In genomic region chr17:50719144-50719923, GRCh38 we compare ENCODE assay signal across 1 cellular context.
TF ChIP-seq lines count a peak whose summit lies in the region.

LUC7L3 (plus strand) TSS chr17:50719603; CDS start chr17:50719733, 130 bp downstream.

TF ChIP-seq in HepG2, 621 proteins besides CTCF, POLR2A, EP300 and RAD21 (continued from another document and continues in another):
- TF ChIP-seq CSRNP1 (CRISPR knock-in tag; IDR thresholded peaks at IDR 0.05): peak; percentile 94
- peak; percentile 98 for TF ChIP-seq ZFY (CRISPR knock-in tag; IDR thresholded peaks at IDR 0.05)
- peak; percentile 98 for TF ChIP-seq KMT2A (CRISPR knock-in tag; IDR thresholded peaks at IDR 0.05)
- TF ChIP-seq ZNF24 (IDR thresholded peaks at IDR 0.05): peak; percentile 71; the same call in 1 of the 2 replicates
- no peak for TF ChIP-seq LRRFIP1 (CRISPR knock-in tag; conservative IDR thresholded peaks at IDR 0.05)
- peak; percentile 48; the same call in 1 of the 2 replicates for TF ChIP-seq MIER3 (CRISPR knock-in tag; IDR thresholded peaks at IDR 0.05; ENCODE audit: borderline replicate concordance)
- no peak for TF ChIP-seq FOXA1 (IDR thresholded peaks at IDR 0.05)
- TF ChIP-seq FOXA1 (CRISPR knock-in tag; IDR thresholded peaks at IDR 0.05): peak; percentile 50
- TF ChIP-seq GATAD2A (CRISPR knock-in tag; IDR thresholded peaks at IDR 0.05): peak; percentile 16
- peak; percentile 69 for TF ChIP-seq NKX3-1 (CRISPR knock-in tag; IDR thresholded peaks at IDR 0.05)
- no peak for TF ChIP-seq HMG20A (CRISPR knock-in tag; IDR thresholded peaks at IDR 0.05; ENCODE audit: borderline replicate concordance)
- 0 out of 2 replicates have a peak, but pooled peaks have one; percentile 27 for TF ChIP-seq ZKSCAN5 (CRISPR knock-in tag; IDR thresholded peaks at IDR 0.05)
- TF ChIP-seq ZNF225 (CRISPR knock-in tag; IDR thresholded peaks at IDR 0.05): peak; percentile 93
- TF ChIP-seq ZNF101 (CRISPR knock-in tag; IDR thresholded peaks at IDR 0.05; ENCODE audit: borderline replicate concordance, low read depth): no peak
- TF ChIP-seq TFE3 (CRISPR knock-in tag; IDR thresholded peaks at IDR 0.05): no peak; the same call in none of the 2 replicates
- TF ChIP-seq ZNF891 (CRISPR knock-in tag; IDR thresholded peaks at IDR 0.05): peak; percentile 54; the same call in 1 of the 2 replicates
- TF ChIP-seq ZKSCAN8 (CRISPR knock-in tag; IDR thresholded peaks at IDR 0.05; ENCODE audit: borderline replicate concordance): peak; percentile 83; the same call in 1 of the 2 replicates
- no peak for TF ChIP-seq KAT2B (IDR thresholded peaks at IDR 0.05; ENCODE audit: borderline replicate concordance, low read depth, low read length)
- peak; percentile 82; the same call in 1 of the 2 replicates for TF ChIP-seq STAT6 (CRISPR knock-in tag; IDR thresholded peaks at IDR 0.05; ENCODE audit: borderline replicate concordance)
- no peak for TF ChIP-seq SOX13 (IDR thresholded peaks at IDR 0.05)
- TF ChIP-seq SOX13 (CRISPR knock-in tag; conservative IDR thresholded peaks at IDR 0.05 in 1 of 2, IDR thresholded peaks at IDR 0.05 in 1 of 2): peak in 1 of 2 experiments; percentile 71; a peak in 1 of 4 replicates
- TF ChIP-seq CSRNP2 (CRISPR knock-in tag; conservative IDR thresholded peaks at IDR 0.05; ENCODE audit: low read depth): peak; percentile 88; the same call in 1 of the 2 replicates
- no peak for TF ChIP-seq AHDC1 (CRISPR knock-in tag; IDR thresholded peaks at IDR 0.05; ENCODE audit: borderline replicate concordance)
- TF ChIP-seq RXRA (CRISPR knock-in tag; IDR thresholded peaks at IDR 0.05): peak; percentile 65; the same call in 1 of the 2 replicates
- no peak for TF ChIP-seq FOXK2 (IDR thresholded peaks at IDR 0.05)
- peak; percentile 94; the same call in 1 of the 2 replicates for TF ChIP-seq ZNF337 (CRISPR knock-in tag; IDR thresholded peaks at IDR 0.05; ENCODE audit: borderline replicate concordance, low read depth)
- TF ChIP-seq ZNF414 (CRISPR knock-in tag; IDR thresholded peaks at IDR 0.05): peak; percentile 72
- no peak for TF ChIP-seq SP2 (CRISPR knock-in tag; IDR thresholded peaks at IDR 0.05)
- TF ChIP-seq CERS6 (CRISPR knock-in tag; IDR thresholded peaks at IDR 0.05): peak; percentile 56; the same call in 1 of the 2 replicates
- TF ChIP-seq HNRNPK (IDR thresholded peaks at IDR 0.05; ENCODE audit: low read depth, low read length, poor library complexity, severe bottlenecking): peak; percentile 77
- peak; percentile 79 for TF ChIP-seq SMAD3 (CRISPR knock-in tag; IDR thresholded peaks at IDR 0.05)
- peak in 1 of 2 experiments; percentile 56; a peak in 1 of 4 replicates for TF ChIP-seq ATF4 (CRISPR knock-in tag; IDR thresholded peaks at IDR 0.05)
- peak; percentile 70; the same call in 1 of the 2 replicates for TF ChIP-seq ARNT2 (CRISPR knock-in tag; IDR thresholded peaks at IDR 0.05; ENCODE audit: low read depth)
- TF ChIP-seq SRSF9 (IDR thresholded peaks at IDR 0.05; ENCODE audit: borderline replicate concordance, insufficient read depth, low read depth, low read length, poor library complexity, severe bottlenecking): no peak
- TF ChIP-seq CENPX (CRISPR knock-in tag; IDR thresholded peaks at IDR 0.05): no peak
- no peak for TF ChIP-seq ZNF652 (CRISPR knock-in tag; IDR thresholded peaks at IDR 0.05; ENCODE audit: borderline replicate concordance, low read depth)
- TF ChIP-seq DMAP1 (CRISPR knock-in tag; IDR thresholded peaks at IDR 0.05): peak; percentile 99
- peak; percentile 63; the same call in 1 of the 2 replicates for TF ChIP-seq ZNF20 (CRISPR knock-in tag; IDR thresholded peaks at IDR 0.05)
- TF ChIP-seq ARNTL (CRISPR knock-in tag; IDR thresholded peaks at IDR 0.05): peak; percentile 77; the same call in 1 of the 2 replicates
- TF ChIP-seq ZGPAT (CRISPR knock-in tag; IDR thresholded peaks at IDR 0.05): peak; percentile 99
